In genomic region chr16:1745181-1745899, GRCh38 we compare ENCODE assay signal across 12 cellular contexts. TPM values are rescaled to one million over a fixed set of nuclear protein-coding genes. Genes with fewer than 3 reads are reported as not detected.
DNase-seq lines count a peak whose midpoint lies in the region; ATAC-seq and TF ChIP-seq lines count a peak whose summit lies in the region.
"Had no signal": no experiment of that assay in that cellular context is flagged by ENCODE, and none has a peak within 500 bp of the region (broad histone marks: within the 10 kb centered on the region; RNA-seq: fewer than 3 reads in every experiment).

No MANE protein-coding gene starts in this region.

- intact Hi-C loops in HCT116 (cut with micrococcal nuclease) = no loop called here

- no peaks in the 10 kb centered on the region for H3K4me1 Mint-ChIP-seq in activated CD8-positive, alpha-beta memory T cell treated with anti-CD3 and anti-CD28 coated beads, Interleukin-2, amount 10 ng/mL, durations not matched to agents 7 days and 5 days
- H3K4me1 Mint-ChIP-seq in WTC11 = no peaks in the 10 kb centered on the region

- no peaks in the 10 kb centered on the region for H3K9me2 ChIP-seq in HCT116 (ENCODE audit: insufficient read depth)

- H3K4me3 ChIP-seq in HCT116 (replicated peaks in 1 of 2; ENCODE audit: low read depth in 1 of 2, low read length in 2 of 2) = no peak overlapping the region
- H3K4me3 ChIP-seq in WI38 (ENCODE audit: low read depth, low read length) = 0 out of 2 replicates have a peak overlapping the region, but pooled peaks have one; percentile 16

- TF ChIP-seq CTCF in HCT116 (IDR thresholded peaks at IDR 0.05 in 2 of 3, conservative IDR thresholded peaks at IDR 0.05 in 1 of 3; ENCODE audit: borderline replicate concordance in 1 of 3, insufficient read depth in 1 of 3, low read depth in 2 of 3, low read length in 2 of 3) (no peak), WI38 (IDR thresholded peaks at IDR 0.05; ENCODE audit: low read depth, low read length) (no peak), foreskin keratinocyte (conservative IDR thresholded peaks at IDR 0.05) (no peak), WTC11 (IDR thresholded peaks at IDR 0.05) (no peak)

- H3K9me3 Mint-ChIP-seq in activated CD8-positive, alpha-beta memory T cell treated with anti-CD3 and anti-CD28 coated beads, Interleukin-2, amount 10 ng/mL, durations not matched to agents 7 days and 5 days (ENCODE audit: low read depth) = no peaks in the 10 kb centered on the region
- no peaks in the 10 kb centered on the region for H3K9me3 Mint-ChIP-seq in WTC11
- H3K9me3 Mint-ChIP-seq: stimulated activated naive CD8-positive, alpha-beta T cell treated with anti-CD3 and anti-CD28 coated beads, Interleukin-15, Interleukin-2, amounts not matched to agents 100 ng/mL and 50 ng/mL, for 24 hours had no signal

- BruUV-seq in HCT116 (replicated peaks; lab: Mats Ljungman, UMichigan) = TSS peak; percentile 27

- CTCF ChIA-PET in HCT116 (lab: Charles Lee) (no interaction called here), WTC11 (lab: Charles Lee) (interaction anchor here (0.5 to 1.1 kb wide), 2 partner anchors 39 to 201 kb away, joined by 3 to 4 read pairs; partner anchors contain the start of gene MAPK8IP3)
- CTCF ChIA-PET in activated CD8-positive, alpha-beta memory T cell treated with anti-CD3 and anti-CD28 coated beads, Interleukin-2, amount 10 ng/mL, durations not matched to agents 7 days and 5 days (lab: Charles Lee) = interaction anchor here (1.4 kb wide), 1 partner anchor 13 kb away, joined by 4 read pairs; no protein-coding TSS in a partner anchor

- DNase-seq in HCT116 (ENCODE audit: low read depth, low spot score) (no peak), foreskin keratinocyte (peak; percentile 34 to 76), stromal cell of bone marrow (ENCODE audit: low read depth) (peak; percentile 10), NCI-H82 (lab: John Stamatoyannopoulos, UW) (no peak), WTC11 (ENCODE audit: low spot score) (no peak), NCI-H146 treated with DMSO at 0.1 percent for 48 hours (lab: John Stamatoyannopoulos, UW; ENCODE audit: unreplicated experiment) (no peak)
- DNase-seq in activated CD8-positive, alpha-beta memory T cell treated with anti-CD3 and anti-CD28 coated beads, Interleukin-2, amount 10 ng/mL, durations not matched to agents 7 days and 5 days = no peak
- DNase-seq: kidney glomerular epithelial cell, WERI-Rb-1 had no signal

- no peak for TF ChIP-seq POLR2A in HCT116 (IDR thresholded peaks at IDR 0.05; ENCODE audit: borderline replicate concordance, extremely low read depth, insufficient read depth, insufficient read length)

- TF ChIP-seq RAD21 in HCT116 (IDR thresholded peaks at IDR 0.05; ENCODE audit: low read depth) = no peak

- no peaks in the 10 kb centered on the region for H3K9me3 ChIP-seq in HCT116 (ENCODE audit: control insufficient read depth in 1 of 2, insufficient read depth in 1 of 2, low read depth in 1 of 2, low read length in 2 of 2)

- H3K4me1 ChIP-seq in HCT116 (ENCODE audit: control insufficient read depth in 1 of 2, insufficient read depth in 2 of 2, low read length in 2 of 2) (no peaks in the 10 kb centered on the region), foreskin keratinocyte (peaks cover 8% of the 10 kb centered on the region)

- no peaks in the 10 kb centered on the region for H3K27me3 ChIP-seq in HCT116 (ENCODE audit: insufficient read depth, low read length)
- H3K27me3 ChIP-seq in foreskin keratinocyte = no peaks in the 10 kb centered on the region

- H3K4me3 Mint-ChIP-seq in activated CD8-positive, alpha-beta memory T cell treated with anti-CD3 and anti-CD28 coated beads, Interleukin-2, amount 10 ng/mL, durations not matched to agents 7 days and 5 days = no peak overlapping the region
- H3K4me3 Mint-ChIP-seq in WTC11 = no peak overlapping the region
- H3K4me3 Mint-ChIP-seq: stimulated activated naive CD8-positive, alpha-beta T cell treated with anti-CD3 and anti-CD28 coated beads, Interleukin-15, Interleukin-2, amounts not matched to agents 100 ng/mL and 50 ng/mL, for 24 hours had no signal

- H2AFZ ChIP-seq in HCT116 (ENCODE audit: low read depth, low read length, poor library complexity, severe bottlenecking) = no peak overlapping the region

- H3K27ac ChIP-seq in HCT116 (ENCODE audit: low read depth, low read length) (no peak overlapping the region), foreskin keratinocyte (peak overlapping the region; percentile 46)
- H3K27ac ChIP-seq: WERI-Rb-1 had no signal

- no peak; the same call in 1 of the 2 replicates for ATAC-seq in HCT116
- ATAC-seq in foreskin keratinocyte = no peak
- no peak for ATAC-seq in activated CD8-positive, alpha-beta memory T cell treated with anti-CD3 and anti-CD28 coated beads, Interleukin-2, amount 10 ng/mL, durations not matched to agents 7 days and 5 days
- no peak for ATAC-seq in WTC11
- ATAC-seq: Right ventricle myocardium inferior had no signal

- H3K79me2 ChIP-seq in HCT116 (ENCODE audit: insufficient read depth, low read length) = no peaks in the 10 kb centered on the region

- POLR2A ChIA-PET in HCT116 (lab: Charles Lee) (no interaction called here), WTC11 (lab: Charles Lee) (no interaction called here)

- no peaks in the 10 kb centered on the region for H3K27me3 Mint-ChIP-seq in activated CD8-positive, alpha-beta memory T cell treated with anti-CD3 and anti-CD28 coated beads, Interleukin-2, amount 10 ng/mL, durations not matched to agents 7 days and 5 days
- H3K27me3 Mint-ChIP-seq in WTC11 (ENCODE audit: low read depth) = no peaks in the 10 kb centered on the region
- H3K27me3 Mint-ChIP-seq: stimulated activated naive CD8-positive, alpha-beta T cell treated with anti-CD3 and anti-CD28 coated beads, Interleukin-15, Interleukin-2, amounts not matched to agents 100 ng/mL and 50 ng/mL, for 24 hours had no signal

- no peaks in the 10 kb centered on the region for H4K20me1 ChIP-seq in HCT116 (ENCODE audit: insufficient read depth)

- no peak overlapping the region for H3K27ac Mint-ChIP-seq in activated CD8-positive, alpha-beta memory T cell treated with anti-CD3 and anti-CD28 coated beads, Interleukin-2, amount 10 ng/mL, durations not matched to agents 7 days and 5 days
- no peak overlapping the region for H3K27ac Mint-ChIP-seq in WTC11
- H3K27ac Mint-ChIP-seq: stimulated activated naive CD8-positive, alpha-beta T cell treated with anti-CD3 and anti-CD28 coated beads, Interleukin-15, Interleukin-2, amounts not matched to agents 100 ng/mL and 50 ng/mL, for 24 hours had no signal

- no peak overlapping the region for H3K4me2 ChIP-seq in HCT116 (ENCODE audit: low read length)

- no peak overlapping the region for H3K9ac ChIP-seq in HCT116 (ENCODE audit: low read length)

- H3K36me3 Mint-ChIP-seq in activated CD8-positive, alpha-beta memory T cell treated with anti-CD3 and anti-CD28 coated beads, Interleukin-2, amount 10 ng/mL, durations not matched to agents 7 days and 5 days = peaks cover 3% of the 10 kb centered on the region
- peaks cover 4% of the 10 kb centered on the region for H3K36me3 Mint-ChIP-seq in WTC11

- peaks cover 10 to 12% of the 10 kb centered on the region in 2 experiments; a peak in 3 of 4 replicates for H3K36me3 ChIP-seq in HCT116 (ENCODE audit: control insufficient read depth in 1 of 2, insufficient read depth in 2 of 2, low read length in 2 of 2)

- RAD21 ChIA-PET in HCT116 (lab: Charles Lee; ENCODE audit: low non-redundant PET in 1 of 2, low total read pairs in 2 of 2, uncharacterized antibody in 2 of 2, unreplicated experiment in 2 of 2) = no interaction called here

TF ChIP-seq in HCT116, 20 proteins besides CTCF, POLR2A, EP300 and RAD21 (continues in another document):
- no peak for TF ChIP-seq SP1 (IDR thresholded peaks at IDR 0.05; ENCODE audit: low read depth)
- TF ChIP-seq ZNF274 (IDR thresholded peaks at IDR 0.05; ENCODE audit: low read depth, low read length) = no peak
- TF ChIP-seq SRF (IDR thresholded peaks at IDR 0.05; ENCODE audit: low read depth) = no peak
- no peak for TF ChIP-seq EZH2 (IDR thresholded peaks at IDR 0.05)
- TF ChIP-seq JUND (IDR thresholded peaks at IDR 0.05) = no peak

TF ChIP-seq in WTC11, 78 proteins besides CTCF, POLR2A, EP300 and RAD21 (continues in another document):
- TF ChIP-seq EMX1 (CRISPR knock-in tag; IDR thresholded peaks at IDR 0.05) (no peak), NR3C1 (CRISPR knock-in tag; conservative IDR thresholded peaks at IDR 0.05; ENCODE audit: low read depth) (no peak)

RNA-seq across cellular contexts. Expression of gene NME3, which starts 26.0 kb away (rescaled TPM):
- total RNA-seq in HCT116 (2021; ENCODE audit: unreplicated experiment) (103 TPM), foreskin keratinocyte (24.8 and 25.2 TPM in 2 replicates), WTC11 (2021) (86.8 to 106 TPM (median 103 TPM) in 3 replicates)
- 79.3 and 90.1 TPM in 2 replicates for polyA plus RNA-seq in HCT116 (2012)
- 40.0 and 40.5 TPM in 2 replicates for polyA plus RNA-seq in foreskin keratinocyte
- 10 to 100 TPM; 46.0 to 50.4 TPM for total RNA-seq in activated CD8-positive, alpha-beta memory T cell treated with anti-CD3 and anti-CD28 coated beads, Interleukin-2, amount 10 ng/mL, durations not matched to agents 7 days and 5 days

RNA-seq across cellular contexts. Expression of gene EME2, which starts 27.3 kb away (rescaled TPM):
- total RNA-seq in HCT116 (2021; ENCODE audit: unreplicated experiment) (36.3 TPM), foreskin keratinocyte (5.9 and 8.5 TPM in 2 replicates), WTC11 (2021) (23.2 to 30.8 TPM (median 25.7 TPM) in 3 replicates)
- 8.9 and 9.0 TPM in 2 replicates for polyA plus RNA-seq in HCT116 (2012)
- 3.0 and 4.3 TPM in 2 replicates for polyA plus RNA-seq in foreskin keratinocyte
- 10 to 100 TPM; 22.3 to 34.6 TPM for total RNA-seq in activated CD8-positive, alpha-beta memory T cell treated with anti-CD3 and anti-CD28 coated beads, Interleukin-2, amount 10 ng/mL, durations not matched to agents 7 days and 5 days

RNA-seq across cellular contexts. Expression of gene MRPS34, which starts 27.6 kb away (rescaled TPM):
- total RNA-seq in HCT116 (2021; ENCODE audit: unreplicated experiment) (200 TPM), foreskin keratinocyte (139 and 174 TPM in 2 replicates), WTC11 (2021) (258 to 262 TPM (median 261 TPM) in 3 replicates)
- polyA plus RNA-seq in HCT116 (2012) = 167 and 191 TPM in 2 replicates
- 223 and 236 TPM in 2 replicates for polyA plus RNA-seq in foreskin keratinocyte
- total RNA-seq in activated CD8-positive, alpha-beta memory T cell treated with anti-CD3 and anti-CD28 coated beads, Interleukin-2, amount 10 ng/mL, durations not matched to agents 7 days and 5 days = 100 to 1,000 TPM; 134 to 154 TPM

RNA-seq across cellular contexts. Expression of gene SPSB3, which starts 37.0 kb away (rescaled TPM):
- total RNA-seq in HCT116 (2021; ENCODE audit: unreplicated experiment) (31.6 TPM), foreskin keratinocyte (21.7 and 27.4 TPM in 2 replicates), WTC11 (2021) (27.2 to 32.8 TPM (median 28.4 TPM) in 3 replicates)
- 43.9 and 51.6 TPM in 2 replicates for polyA plus RNA-seq in HCT116 (2012)
- 24.5 and 32.4 TPM in 2 replicates for polyA plus RNA-seq in foreskin keratinocyte
- total RNA-seq in activated CD8-positive, alpha-beta memory T cell treated with anti-CD3 and anti-CD28 coated beads, Interleukin-2, amount 10 ng/mL, durations not matched to agents 7 days and 5 days = 10 to 100 TPM; 35.7 to 36.5 TPM

RNA-seq across cellular contexts. Expression of gene NUBP2, which starts 37.4 kb away (rescaled TPM):
- 103 TPM for total RNA-seq in HCT116 (2021; ENCODE audit: unreplicated experiment)
- 75.2 and 77.9 TPM in 2 replicates for polyA plus RNA-seq in HCT116 (2012)
- total RNA-seq in foreskin keratinocyte = 70.1 and 73.3 TPM in 2 replicates
- 113 and 121 TPM in 2 replicates for polyA plus RNA-seq in foreskin keratinocyte
- 10 to 100 TPM; 52.5 to 64.0 TPM for total RNA-seq in activated CD8-positive, alpha-beta memory T cell treated with anti-CD3 and anti-CD28 coated beads, Interleukin-2, amount 10 ng/mL, durations not matched to agents 7 days and 5 days
- total RNA-seq in WTC11 (2021) = 76.4 to 89.2 TPM (median 77.6 TPM) in 3 replicates

Comparison
In these comparisons a context has a peak if more than half of its experiments do, and no peak if none do; other contexts are left out.
1. DNase-seq: peak in foreskin keratinocyte (2 of 2) and stromal cell of bone marrow (single experiment); none in HCT116 (single experiment), NCI-H82 (single experiment), activated CD8-positive, alpha-beta memory T cell treated with anti-CD3 and anti-CD28 coated beads, Interleukin-2, amount 10 ng/mL, durations not matched to agents 7 days and 5 days (single experiment), WTC11 (single experiment) and NCI-H146 treated with DMSO at 0.1 percent for 48 hours (single experiment).